Comparison of ENCODE assay signal across 7 cellular contexts in the genomic region with DNA sequence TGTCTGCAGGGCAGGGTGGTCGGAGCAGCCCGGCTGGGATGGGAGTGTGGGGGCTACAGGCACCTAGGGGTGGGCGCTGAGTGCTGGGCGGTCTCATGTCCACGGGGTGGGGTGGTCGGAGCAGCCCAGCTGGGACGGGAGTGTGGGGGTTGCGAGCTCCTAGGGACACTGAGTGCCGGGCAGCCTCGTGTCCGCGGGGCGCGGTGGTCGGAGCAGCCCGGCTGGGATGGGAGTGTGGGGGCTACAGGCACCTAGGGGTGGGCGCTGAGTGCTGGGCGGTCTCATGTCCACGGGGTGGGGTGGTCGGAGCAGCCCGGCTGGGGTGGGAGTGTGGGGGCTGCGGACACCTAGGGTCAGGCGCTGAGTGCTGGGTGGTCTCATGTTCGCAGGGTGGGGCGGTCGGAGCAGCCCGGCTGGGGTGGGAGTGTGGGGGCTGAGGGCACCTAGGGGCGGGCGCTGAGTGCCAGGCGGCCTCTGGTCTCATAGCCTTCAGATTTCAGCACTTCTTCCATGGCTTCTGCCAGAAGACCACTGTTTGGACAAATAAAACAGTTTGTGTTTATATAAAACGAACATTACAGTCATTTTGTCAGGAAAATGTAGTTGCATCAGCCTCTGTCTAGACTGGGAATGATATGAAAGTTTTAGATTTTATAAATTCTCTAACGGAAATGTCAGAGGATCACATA. TPM values are rescaled to one million over a fixed set of nuclear protein-coding genes. Genes with fewer than 3 reads are reported as not detected.
DNase-seq lines count a peak whose midpoint lies in the region; ATAC-seq and TF ChIP-seq lines count a peak whose summit lies in the region.
"Not testable (repeated sequence)": the region's sequence is repeated elsewhere in the genome, so short reads cannot be mapped to it uniquely, and the experiment has no call there.

No MANE protein-coding gene starts in this region.

- TF ChIP-seq CTCF in hepatocyte (IDR thresholded peaks at IDR 0.05; ENCODE audit: poor library complexity); osteocyte (IDR thresholded peaks at IDR 0.05); type B pancreatic cell (conservative IDR thresholded peaks at IDR 0.05): not testable (repeated sequence)

- H3K27ac Mint-ChIP-seq in activated CD4-positive, alpha-beta memory T cell treated with anti-CD3 and anti-CD28 coated beads for 36 hours: peak overlapping the region; percentile 60
- H3K27ac Mint-ChIP-seq in activated naive CD4-positive, alpha-beta T cell treated with anti-CD3 and anti-CD28 coated beads for 36 hours: peak overlapping the region; percentile 66
- H3K27ac Mint-ChIP-seq in osteocyte (ENCODE audit: unreplicated experiment) (peak overlapping the region; percentile 65), type B pancreatic cell (peak overlapping the region; percentile 72)

- peaks cover 38% of the 10 kb centered on the region for H3K79me2 ChIP-seq in hepatocyte

- not testable (repeated sequence) for H3K4me3 Mint-ChIP-seq in activated CD4-positive, alpha-beta memory T cell treated with anti-CD3 and anti-CD28 coated beads for 36 hours; activated naive CD4-positive, alpha-beta T cell treated with anti-CD3 and anti-CD28 coated beads for 36 hours; osteocyte (ENCODE audit: unreplicated experiment); type B pancreatic cell

- intact Hi-C loops in activated CD4-positive, alpha-beta memory T cell treated with anti-CD3 and anti-CD28 coated beads for 36 hours (cut with micrococcal nuclease); activated naive CD4-positive, alpha-beta T cell treated with anti-CD3 and anti-CD28 coated beads for 36 hours (cut with micrococcal nuclease): not testable (repeated sequence)

- H3K36me3 ChIP-seq in BLaER1: peaks cover 41% of the 10 kb centered on the region
- H3K36me3 ChIP-seq in hepatocyte (replicated peaks; ENCODE audit: insufficient read depth, low read depth): not testable (repeated sequence)

- not testable (repeated sequence) for H3K27me3 Mint-ChIP-seq in activated CD4-positive, alpha-beta memory T cell treated with anti-CD3 and anti-CD28 coated beads for 36 hours; activated naive CD4-positive, alpha-beta T cell treated with anti-CD3 and anti-CD28 coated beads for 36 hours (ENCODE audit: low read depth); osteocyte (ENCODE audit: unreplicated experiment); type B pancreatic cell

- H2AFZ ChIP-seq in hepatocyte: not testable (repeated sequence)

- H3K9ac ChIP-seq in BLaER1: peak overlapping the region; percentile 11; the same call in 1 of the 2 replicates

- peak overlapping the region; percentile 68 for H3K4me2 ChIP-seq in BLaER1
- H3K4me2 ChIP-seq in hepatocyte: not testable (repeated sequence)

- not testable (repeated sequence) for DNase-seq in activated CD4-positive, alpha-beta memory T cell treated with anti-CD3 and anti-CD28 coated beads for 36 hours; activated naive CD4-positive, alpha-beta T cell treated with anti-CD3 and anti-CD28 coated beads for 36 hours; hepatocyte (ENCODE audit: low spot score); osteocyte (ENCODE audit: extremely low spot score, unreplicated experiment); type B pancreatic cell (ENCODE audit: extremely low spot score, unreplicated experiment)

- peak; percentile 20 for ATAC-seq in esophagus mucosa

- not testable (repeated sequence) for H3K27ac ChIP-seq in BLaER1
- peak overlapping the region; percentile 48 for H3K27ac ChIP-seq in hepatocyte

- 81% methylated on average over 3 of the region's 32 CpGs for WGBS in hepatocyte (ENCODE audit: low lambda C conversion rate, missing lambda C conversion rate)

- not testable (repeated sequence) for H3K9me3 ChIP-seq in BLaER1; hepatocyte (ENCODE audit: low read depth)

- POLR2A ChIA-PET in activated CD4-positive, alpha-beta memory T cell treated with anti-CD3 and anti-CD28 coated beads for 36 hours (lab: Charles Lee): not testable (repeated sequence)

- H3K9me2 ChIP-seq in hepatocyte (replicated peaks; ENCODE audit: insufficient read depth): not testable (repeated sequence)

- H3K4me3 ChIP-seq in BLaER1, hepatocyte: not testable (repeated sequence)

- peaks cover 20% of the 10 kb centered on the region for H3K4me1 Mint-ChIP-seq in activated CD4-positive, alpha-beta memory T cell treated with anti-CD3 and anti-CD28 coated beads for 36 hours (ENCODE audit: low read depth)
- H3K4me1 Mint-ChIP-seq in activated naive CD4-positive, alpha-beta T cell treated with anti-CD3 and anti-CD28 coated beads for 36 hours (ENCODE audit: low read depth): peaks cover 20% of the 10 kb centered on the region
- H3K4me1 Mint-ChIP-seq in osteocyte (ENCODE audit: unreplicated experiment): peaks cover 20% of the 10 kb centered on the region
- H3K4me1 Mint-ChIP-seq in type B pancreatic cell (ENCODE audit: unreplicated experiment): not testable (repeated sequence)

- peaks cover 21% of the 10 kb centered on the region for H3K36me3 Mint-ChIP-seq in activated CD4-positive, alpha-beta memory T cell treated with anti-CD3 and anti-CD28 coated beads for 36 hours
- H3K36me3 Mint-ChIP-seq in activated naive CD4-positive, alpha-beta T cell treated with anti-CD3 and anti-CD28 coated beads for 36 hours (ENCODE audit: low read depth): peaks cover 13% of the 10 kb centered on the region
- H3K36me3 Mint-ChIP-seq in osteocyte (ENCODE audit: unreplicated experiment): peaks cover 14% of the 10 kb centered on the region
- H3K36me3 Mint-ChIP-seq in type B pancreatic cell: not testable (repeated sequence)

- H3K4me1 ChIP-seq in BLaER1: peaks cover 41% of the 10 kb centered on the region
- H3K4me1 ChIP-seq in hepatocyte (ENCODE audit: insufficient read depth): not testable (repeated sequence)

- not testable (repeated sequence) for H3K9me3 Mint-ChIP-seq in activated CD4-positive, alpha-beta memory T cell treated with anti-CD3 and anti-CD28 coated beads for 36 hours; activated naive CD4-positive, alpha-beta T cell treated with anti-CD3 and anti-CD28 coated beads for 36 hours; osteocyte (ENCODE audit: unreplicated experiment); type B pancreatic cell

- CTCF ChIA-PET in activated CD4-positive, alpha-beta memory T cell treated with anti-CD3 and anti-CD28 coated beads for 36 hours (lab: Charles Lee); activated naive CD4-positive, alpha-beta T cell treated with anti-CD3 and anti-CD28 coated beads for 36 hours (lab: Charles Lee): not testable (repeated sequence)

- H3K27me3 ChIP-seq in BLaER1, hepatocyte: not testable (repeated sequence)

- H4K20me1 ChIP-seq in BLaER1 (peaks cover 95% of the 10 kb centered on the region), hepatocyte (ENCODE audit: insufficient read depth, poor library complexity, severe bottlenecking) (peaks cover 21% of the 10 kb centered on the region)

RNA-seq across cellular contexts. Expression of a gene that starts 14.7 kb away (rescaled TPM):
- 10 to 100 TPM; 35.4 to 36.0 TPM for total RNA-seq in activated CD4-positive, alpha-beta memory T cell treated with anti-CD3 and anti-CD28 coated beads for 36 hours
- total RNA-seq in activated naive CD4-positive, alpha-beta T cell treated with anti-CD3 and anti-CD28 coated beads for 36 hours: 10 to 100 TPM; 28.0 to 29.1 TPM
- total RNA-seq in esophagus mucosa (10.7 TPM), hepatocyte (13.8 and 20.4 TPM in 2 replicates), osteocyte (23.1 and 23.2 TPM in 2 replicates), type B pancreatic cell (ENCODE audit: low replicate concordance) (21.1 and 27.6 TPM in 2 replicates)
- polyA plus RNA-seq in hepatocyte: 20.4 and 20.6 TPM in 2 replicates
